In genomic region chr1:12143631-12144155, GRCh38 we compare ENCODE assay signal across 8 cellular contexts. TPM values are rescaled to one million over a fixed set of nuclear protein-coding genes. Genes with fewer than 3 reads are reported as not detected.
DNase-seq lines count a peak whose midpoint lies in the region; ATAC-seq and TF ChIP-seq lines count a peak whose summit lies in the region.

No MANE protein-coding gene starts in this region.

- no peak overlapping the region for H3K4me3 ChIP-seq in fibroblast of the aortic adventitia (ENCODE audit: low read depth, low read length)

- no peaks in the 10 kb centered on the region for H3K27me3 Mint-ChIP-seq in CD4-positive, alpha-beta T cell
- no peaks in the 10 kb centered on the region for H3K27me3 Mint-ChIP-seq in activated CD4-positive, alpha-beta memory T cell treated with anti-CD3 and anti-CD28 coated beads, Interleukin-2, amount 10 ng/mL, durations not matched to agents 7 days and 5 days
- H3K27me3 Mint-ChIP-seq in osteocyte (ENCODE audit: unreplicated experiment), result no peaks in the 10 kb centered on the region

- DNase-seq in CD4-positive, alpha-beta T cell, result no peak
- DNase-seq in HK-2 (ENCODE audit: unreplicated experiment), result peak; percentile 88
- DNase-seq in activated CD4-positive, alpha-beta memory T cell treated with anti-CD3 and anti-CD28 coated beads, Interleukin-2, amount 10 ng/mL, durations not matched to agents 7 days and 5 days, result peak; percentile 42
- DNase-seq in fibroblast of the aortic adventitia (ENCODE audit: low read depth), result peak; percentile 87
- DNase-seq in osteocyte (ENCODE audit: extremely low spot score, unreplicated experiment), result peak; percentile 89
- no peak for DNase-seq in kidney glomerular epithelial cell (lab: John Stamatoyannopoulos, UW)

- CTCF ChIA-PET in CD4-positive, alpha-beta T cell (lab: Charles Lee), result no interaction called here
- CTCF ChIA-PET in activated CD4-positive, alpha-beta memory T cell treated with anti-CD3 and anti-CD28 coated beads, Interleukin-2, amount 10 ng/mL, durations not matched to agents 7 days and 5 days (lab: Charles Lee), result no interaction called here

- H3K9me3 Mint-ChIP-seq in CD4-positive, alpha-beta T cell, result no peaks in the 10 kb centered on the region
- H3K9me3 Mint-ChIP-seq in activated CD4-positive, alpha-beta memory T cell treated with anti-CD3 and anti-CD28 coated beads, Interleukin-2, amount 10 ng/mL, durations not matched to agents 7 days and 5 days, result no peaks in the 10 kb centered on the region
- no peaks in the 10 kb centered on the region for H3K9me3 Mint-ChIP-seq in osteocyte (ENCODE audit: unreplicated experiment)

- intact Hi-C loops in CD4-positive, alpha-beta T cell (cut with DNase I, micrococcal nuclease), result loop anchor here in 1 of 2 experiments (10.0 kb wide), 1 partner anchor 311 kb away; no protein-coding TSS in a partner anchor

- H3K4me3 Mint-ChIP-seq in CD4-positive, alpha-beta T cell, result peak overlapping the region; percentile 50
- H3K4me3 Mint-ChIP-seq in activated CD4-positive, alpha-beta memory T cell treated with anti-CD3 and anti-CD28 coated beads, Interleukin-2, amount 10 ng/mL, durations not matched to agents 7 days and 5 days, result no peak overlapping the region
- no peak overlapping the region for H3K4me3 Mint-ChIP-seq in osteocyte (ENCODE audit: unreplicated experiment)

- no peaks in the 10 kb centered on the region for H3K27me3 ChIP-seq in CD4-positive, alpha-beta T cell (ENCODE audit: control insufficient read depth, insufficient read depth, low read length)

- H3K4me1 Mint-ChIP-seq in CD4-positive, alpha-beta T cell (ENCODE audit: low read depth), result peaks cover 51% of the 10 kb centered on the region
- H3K4me1 Mint-ChIP-seq in activated CD4-positive, alpha-beta memory T cell treated with anti-CD3 and anti-CD28 coated beads, Interleukin-2, amount 10 ng/mL, durations not matched to agents 7 days and 5 days, result peaks cover 57% of the 10 kb centered on the region
- peaks cover 33% of the 10 kb centered on the region for H3K4me1 Mint-ChIP-seq in osteocyte (ENCODE audit: unreplicated experiment)

- no peaks in the 10 kb centered on the region for H3K9me3 ChIP-seq in CD4-positive, alpha-beta T cell (ENCODE audit: control insufficient read depth, low read length)

- H3K36me3 Mint-ChIP-seq in CD4-positive, alpha-beta T cell (ENCODE audit: low read depth), result no peaks in the 10 kb centered on the region
- H3K36me3 Mint-ChIP-seq in activated CD4-positive, alpha-beta memory T cell treated with anti-CD3 and anti-CD28 coated beads, Interleukin-2, amount 10 ng/mL, durations not matched to agents 7 days and 5 days (ENCODE audit: low read depth), result peaks cover 35% of the 10 kb centered on the region
- H3K36me3 Mint-ChIP-seq in osteocyte (ENCODE audit: unreplicated experiment), result no peaks in the 10 kb centered on the region

- TF ChIP-seq CTCF in CD4-positive, alpha-beta T cell (IDR thresholded peaks at IDR 0.05), result no peak
- TF ChIP-seq CTCF in fibroblast of the aortic adventitia (IDR thresholded peaks at IDR 0.05; ENCODE audit: insufficient read depth, low read length) (no peak), osteocyte (IDR thresholded peaks at IDR 0.05) (no peak)

- POLR2A ChIA-PET in CD4-positive, alpha-beta T cell (lab: Charles Lee), result interaction anchor here (0.9 to 1.4 kb wide), 3 partner anchors 11 to 34 kb away, joined by 3 to 4 read pairs (median 3); no protein-coding TSS in a partner anchor
- POLR2A ChIA-PET in activated CD4-positive, alpha-beta memory T cell treated with anti-CD3 and anti-CD28 coated beads, Interleukin-2, amount 10 ng/mL, durations not matched to agents 7 days and 5 days (lab: Charles Lee), result interaction anchor here (1.3 to 32.1 kb wide), 5 partner anchors 11 to 234 kb away, joined by 5 to 918 read pairs (median 6); partner anchors contain the start of gene TNFRSF1B

- peak; percentile 44 for ATAC-seq in CD4-positive, alpha-beta T cell (ENCODE audit: poor library complexity)
- no peak for ATAC-seq in HG03378 (IDR thresholded peaks at IDR 0.05; ENCODE audit: unreplicated experiment)
- no peak for ATAC-seq in HG02938 (IDR thresholded peaks at IDR 0.05; ENCODE audit: unreplicated experiment)

- peak overlapping the region; percentile 54 for H3K27ac Mint-ChIP-seq in CD4-positive, alpha-beta T cell
- H3K27ac Mint-ChIP-seq in activated CD4-positive, alpha-beta memory T cell treated with anti-CD3 and anti-CD28 coated beads, Interleukin-2, amount 10 ng/mL, durations not matched to agents 7 days and 5 days, result peak overlapping the region; percentile 78
- H3K27ac Mint-ChIP-seq in osteocyte (ENCODE audit: unreplicated experiment), result peak overlapping the region; percentile 66

- H3K27ac ChIP-seq in CD4-positive, alpha-beta T cell (ENCODE audit: low read depth, low read length), result no peak overlapping the region

RNA-seq across cellular contexts. Expression of gene TNFRSF1B, which starts 23.1 kb away (rescaled TPM):
- total RNA-seq in CD4-positive, alpha-beta T cell, result 10 to 100 TPM; 61.9 to 62.6 TPM
- 100 to 1,000 TPM; 434 to 447 TPM for total RNA-seq in activated CD4-positive, alpha-beta memory T cell treated with anti-CD3 and anti-CD28 coated beads, Interleukin-2, amount 10 ng/mL, durations not matched to agents 7 days and 5 days
- total RNA-seq in fibroblast of the aortic adventitia (ENCODE audit: low replicate concordance) (7.3 and 10.7 TPM in 2 replicates), osteocyte (3.7 and 7.4 TPM in 2 replicates)

Comparison
In these comparisons a context has a peak if more than half of its experiments do, and no peak if none do; other contexts are left out.
1. DNase-seq: peak in HK-2 (single experiment), activated CD4-positive, alpha-beta memory T cell treated with anti-CD3 and anti-CD28 coated beads, Interleukin-2, amount 10 ng/mL, durations not matched to agents 7 days and 5 days (single experiment), fibroblast of the aortic adventitia (single experiment) and osteocyte (single experiment); none in CD4-positive, alpha-beta T cell (0 of 10) and kidney glomerular epithelial cell (single experiment).
2. RNA of gene TNFRSF1B, which starts 23.1 kb away (total RNA-seq): 434 to 447 TPM in activated CD4-positive, alpha-beta memory T cell treated with anti-CD3 and anti-CD28 coated beads, Interleukin-2, amount 10 ng/mL, durations not matched to agents 7 days and 5 days; 61.9 to 62.6 TPM in CD4-positive, alpha-beta T cell, 3.7 to 7.4 TPM in osteocyte and 7.3 to 10.7 TPM in fibroblast of the aortic adventitia; every median in the first group is over 4 times any median in the second.
3. Peak in every context shown above with its lines, with median percentiles within 50 percentile points of each other: H3K27ac Mint-ChIP-seq.